Comparison of ENCODE assay signal across 9 cellular contexts in genomic region chr7:41870017-41870416, GRCh38.
DNase-seq lines count a peak whose midpoint lies in the region; ATAC-seq and TF ChIP-seq lines count a peak whose summit lies in the region.
"Had no signal": no experiment of that assay in that cellular context is flagged by ENCODE, and none has a peak within 500 bp of the region (broad histone marks: within the 10 kb centered on the region; RNA-seq: fewer than 3 reads in every experiment).

No MANE protein-coding gene starts in this region.

- H3K4ac ChIP-seq in H9 (ENCODE audit: low read depth, low read length): no peak overlapping the region

- H3K23me2 ChIP-seq in H9 (ENCODE audit: insufficient read length, low read depth, low read length, poor library complexity, severe bottlenecking): no peaks in the 10 kb centered on the region

- no peaks in the 10 kb centered on the region for H4K20me1 ChIP-seq in H9 (ENCODE audit: control insufficient read depth, insufficient read depth, insufficient read length)

- H4K8ac ChIP-seq in H9 (replicated peaks; ENCODE audit: insufficient read length, low read depth, low read length): no peak overlapping the region

- H4K5ac ChIP-seq in H9 (ENCODE audit: insufficient read length, low read depth, low read length): no peak overlapping the region

- H3K27me3 ChIP-seq in left lung: no peaks in the 10 kb centered on the region
- no peaks in the 10 kb centered on the region for H3K27me3 ChIP-seq in H9 (ENCODE audit: insufficient read depth, low read length)

- H2BK120ac ChIP-seq in H9 (ENCODE audit: low read depth, low read length, poor library complexity, severe bottlenecking): no peak overlapping the region

- H3K27ac ChIP-seq in left lung (peak overlapping the region; percentile 51 to 82), substantia nigra (ENCODE audit: low read depth, low read length, poor library complexity, severe bottlenecking) (no peak overlapping the region), H9 (ENCODE audit: insufficient read length, low read depth, low read length) (no peak overlapping the region)

- peaks cover 0 to 9% of the 10 kb centered on the region in 2 donors for H3K9me3 ChIP-seq in left lung
- peaks cover 11% of the 10 kb centered on the region for H3K9me3 ChIP-seq in H9 (ENCODE audit: control insufficient read depth, low read depth, low read length)

- H3K36me3 Mint-ChIP-seq in type B pancreatic cell (no peaks in the 10 kb centered on the region), H9 (ENCODE audit: insufficient read depth in 1 of 3, low read depth in 3 of 3) (peaks cover 8 to 19% (median 10%) of the 10 kb centered on the region in 3 experiments; a peak in 6 of 7 replicates)
- H3K36me3 Mint-ChIP-seq: brain had no signal

- no peak overlapping the region for H3T11ph ChIP-seq in H9 (ENCODE audit: low read length)

- H2AFZ ChIP-seq in H9 (ENCODE audit: low read length): no peak overlapping the region

- no peak overlapping the region for H4K91ac ChIP-seq in H9 (ENCODE audit: insufficient read length, low read depth, low read length)

- no peak for TF ChIP-seq CTCF in GM12865 (IDR thresholded peaks at IDR 0.05; ENCODE audit: insufficient read depth, low read depth, low read length, missing control alignments)
- TF ChIP-seq CTCF in left lung (IDR thresholded peaks at IDR 0.05): no peak
- no peak for TF ChIP-seq CTCF in type B pancreatic cell (conservative IDR thresholded peaks at IDR 0.05)
- no peak for TF ChIP-seq CTCF in H9 (conservative IDR thresholded peaks at IDR 0.05)

- no peaks in the 10 kb centered on the region for H3K79me2 ChIP-seq in H9 (ENCODE audit: insufficient read depth, low read length)

- H3K4me3 ChIP-seq in GM12865 (ENCODE audit: low read depth, low read length): no peak overlapping the region
- no peak overlapping the region for H3K4me3 ChIP-seq in left lung

- H2BK20ac ChIP-seq in H9 (ENCODE audit: low read depth, low read length, poor library complexity, severe bottlenecking): no peak overlapping the region

- H3K79me1 ChIP-seq in H9 (ENCODE audit: insufficient read depth, low read depth, low read length, poor library complexity, severe bottlenecking): no peaks in the 10 kb centered on the region

- ATAC-seq in GM21381 (IDR thresholded peaks at IDR 0.05; ENCODE audit: unreplicated experiment) (peak; percentile 31), HG03565 (IDR thresholded peaks at IDR 0.05; ENCODE audit: unreplicated experiment) (peak; percentile 26), left lung (peak; percentile 56), HG03175 (IDR thresholded peaks at IDR 0.05; ENCODE audit: unreplicated experiment) (no peak)

- no peak overlapping the region for H2BK5ac ChIP-seq in H9 (ENCODE audit: insufficient read length, low read length)

- no peak overlapping the region for H3K23ac ChIP-seq in H9 (ENCODE audit: insufficient read length, low read depth, low read length)

- H3K14ac ChIP-seq in H9 (ENCODE audit: insufficient read depth, low read length): no peak overlapping the region

- H3K4me3 Mint-ChIP-seq in type B pancreatic cell (no peak overlapping the region), H9 (no peak overlapping the region)
- H3K4me3 Mint-ChIP-seq: brain had no signal

- DNase-seq in GM12865 (ENCODE audit: low read depth) (peak; percentile 30), left lung (no peak), substantia nigra (lab: John Stamatoyannopoulos, UW) (no peak), type B pancreatic cell (ENCODE audit: extremely low spot score, unreplicated experiment) (no peak), H9 (no peak)

- intact Hi-C loops in left lung (cut with DNase I): no loop called here

- no peak overlapping the region for H3K27ac Mint-ChIP-seq in type B pancreatic cell
- H3K27ac Mint-ChIP-seq in H9: no peak overlapping the region
- H3K27ac Mint-ChIP-seq: brain had no signal

- H3K4me1 Mint-ChIP-seq in type B pancreatic cell (ENCODE audit: unreplicated experiment) (no peaks in the 10 kb centered on the region), H9 (peaks cover 0 to 3% of the 10 kb centered on the region in 2 experiments; a peak in 1 of 4 replicates)
- H3K4me1 Mint-ChIP-seq: brain had no signal

- H2BK12ac ChIP-seq in H9 (ENCODE audit: insufficient read length, low read depth, low read length): no peak overlapping the region

- H3K4me1 ChIP-seq in left lung (peaks cover 0 to 18% of the 10 kb centered on the region in 2 donors), H9 (ENCODE audit: insufficient read depth, low read length) (no peaks in the 10 kb centered on the region)

- no peaks in the 10 kb centered on the region for H3K36me3 ChIP-seq in left lung

- no peak overlapping the region for H2BK15ac ChIP-seq in H9 (ENCODE audit: low read depth, low read length)

- peaks cover 3% of the 10 kb centered on the region for H3K27me3 Mint-ChIP-seq in type B pancreatic cell
- H3K27me3 Mint-ChIP-seq in H9 (ENCODE audit: low read depth): peaks cover 2% of the 10 kb centered on the region; the same call in 1 of the 2 replicates
- H3K27me3 Mint-ChIP-seq: brain had no signal

- H3K18ac ChIP-seq in H9 (ENCODE audit: insufficient read length, low read depth, low read length): no peak overlapping the region

- H2AK5ac ChIP-seq in H9 (ENCODE audit: insufficient read length, low read length): no peak overlapping the region

- H3K9me3 Mint-ChIP-seq in type B pancreatic cell (peaks cover 9% of the 10 kb centered on the region), H9 (peaks cover 17 to 26% of the 10 kb centered on the region in 2 experiments)

- H3K9ac ChIP-seq in H9 (ENCODE audit: extremely low read depth, insufficient read length, low read length): no peak overlapping the region

- no CpG with 5 or more reads among the region's 4 CpGs for WGBS in H9 (ENCODE audit: extremely low coverage, insufficient read length, low lambda C conversion rate)

- H3K4me2 ChIP-seq in H9 (ENCODE audit: insufficient read depth, insufficient read length, low read length): no peak overlapping the region

- H3K56ac ChIP-seq in H9 (ENCODE audit: insufficient read length, low read depth, low read length): no peak overlapping the region

Comparison
In these comparisons a context has a peak if more than half of its experiments do, and no peak if none do; other contexts are left out.
1. H3K27ac ChIP-seq: peak in left lung (2 of 2); none in substantia nigra (single experiment) and H9 (single experiment).